ENCODE assay signal across 9 cellular contexts in the genomic region with DNA sequence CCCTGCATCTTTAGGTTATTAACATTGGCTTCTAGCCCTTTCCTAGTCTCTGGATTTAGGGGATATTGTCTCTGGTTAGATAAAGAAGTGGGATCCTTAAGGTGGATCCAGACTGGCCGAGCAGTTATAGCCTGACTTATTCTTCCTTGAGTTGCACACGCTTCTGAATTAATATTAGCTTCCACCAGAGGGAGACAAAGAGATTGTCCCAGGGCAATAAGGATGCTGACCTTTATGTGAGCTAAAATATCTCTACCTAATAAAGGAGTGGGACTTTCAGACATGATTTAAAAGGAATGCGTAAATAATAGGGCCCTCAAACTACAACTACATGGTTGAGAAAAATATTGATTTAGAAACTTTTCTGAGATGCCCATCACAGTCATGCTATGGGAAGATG.
A peak's percentile ranks its signal among the peaks of the same experiment; 100 is the strongest.
DNase-seq lines count a peak whose midpoint lies in the region; ATAC-seq and TF ChIP-seq lines count a peak whose summit lies in the region.
"Had no signal": no experiment of that assay in that cellular context is flagged by ENCODE, and none has a peak within 500 bp of the region (broad histone marks: within the 10 kb centered on the region; RNA-seq: fewer than 3 reads in every experiment).

No MANE protein-coding gene starts in this region.

- peaks cover under 1% of the 10 kb centered on the region for H3K9me3 Mint-ChIP-seq in nephron progenitor cell

- H3K4me1 Mint-ChIP-seq in nephron progenitor cell, result peaks cover 1% of the 10 kb centered on the region

- H3K36me3 Mint-ChIP-seq in nephron progenitor cell (ENCODE audit: low read depth), result no peaks in the 10 kb centered on the region

- no peak overlapping the region for H3K4me3 Mint-ChIP-seq in nephron progenitor cell

- ATAC-seq in GM21576 (IDR thresholded peaks at IDR 0.05; ENCODE audit: unreplicated experiment) (peak; percentile 72), HG03520 (IDR thresholded peaks at IDR 0.05; ENCODE audit: unreplicated experiment) (no peak)

- H3K27ac Mint-ChIP-seq in nephron progenitor cell, result no peak overlapping the region

- TF ChIP-seq CTCF in LNCAP (IDR thresholded peaks at IDR 0.05) (peak; percentile 75), nephron progenitor cell (IDR thresholded peaks at IDR 0.05) (peak; percentile 34)

- no peaks in the 10 kb centered on the region for H3K27me3 Mint-ChIP-seq in nephron progenitor cell (ENCODE audit: low read depth, poor library complexity)

- DNase-seq in ELR (ENCODE audit: low read depth), result peak; percentile 44
- DNase-seq in amniotic epithelial cell (ENCODE audit: low read depth), result peak; percentile 0
- no peak for DNase-seq in nephron progenitor cell
- DNase-seq in putamen (ENCODE audit: low spot score), result no peak
- DNase-seq in amygdala (lab: John Stamatoyannopoulos, UW), result no peak
- DNase-seq: IMR-90 had no signal

Comparison
In these comparisons a context has a peak if more than half of its experiments do, and no peak if none do; other contexts are left out.
1. DNase-seq: peak in ELR (single experiment) and amniotic epithelial cell (single experiment); none in nephron progenitor cell (single experiment), putamen (single experiment) and amygdala (0 of 56).